2 cellular contexts compared by ENCODE assay signal in the genomic region with DNA sequence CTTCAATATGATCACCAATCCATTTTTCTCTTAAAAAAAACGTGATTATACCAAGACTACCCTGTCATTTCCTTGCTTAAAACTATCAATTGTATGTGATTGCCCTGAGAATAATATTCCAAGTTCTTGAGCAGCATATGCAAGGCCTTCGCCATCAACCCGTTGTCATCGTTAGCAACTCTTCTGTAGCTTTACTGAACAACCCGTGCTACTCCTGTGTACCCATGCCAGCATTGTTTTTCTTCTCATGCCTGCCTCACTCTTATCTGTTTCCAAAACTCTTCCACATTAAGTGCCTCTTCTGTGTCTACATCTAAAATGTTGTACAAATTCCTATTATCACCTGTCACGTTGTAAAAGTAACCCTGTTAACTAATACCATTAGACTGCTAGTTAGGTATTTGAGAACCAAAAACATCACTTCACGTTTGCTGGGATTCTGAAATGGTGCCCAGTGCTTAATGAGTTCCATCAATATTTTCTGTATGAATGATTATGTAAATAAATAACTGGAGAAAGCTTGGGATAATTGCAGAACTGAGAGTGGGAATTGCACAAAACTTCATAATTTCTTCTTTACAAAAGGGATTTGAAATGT.
A peak's percentile ranks its signal among the peaks of the same experiment; 100 is the strongest.
TF ChIP-seq lines count a peak whose summit lies in the region.

No MANE protein-coding gene starts in this region.

TF ChIP-seq in IMR-90, 13 proteins besides CTCF, POLR2A, EP300 and RAD21:
- no peak for TF ChIP-seq SMC3 (IDR thresholded peaks at IDR 0.05; ENCODE audit: low read depth, low read length)
- TF ChIP-seq CEBPB (IDR thresholded peaks at IDR 0.05; ENCODE audit: low read depth, low read length) = no peak
- no peak for TF ChIP-seq MAFK (IDR thresholded peaks at IDR 0.05; ENCODE audit: low read depth, low read length)
- TF ChIP-seq RFX5 (IDR thresholded peaks at IDR 0.05; ENCODE audit: low read depth, low read length) = no peak
- no peak for TF ChIP-seq MXI1 (IDR thresholded peaks at IDR 0.05; ENCODE audit: borderline replicate concordance, low read depth, low read length)
- TF ChIP-seq FOS (IDR thresholded peaks at IDR 0.05; ENCODE audit: low read depth, low read length) = no peak
- TF ChIP-seq BHLHE40 (IDR thresholded peaks at IDR 0.05; ENCODE audit: low read depth, low read length) = no peak
- no peak for TF ChIP-seq MAZ (IDR thresholded peaks at IDR 0.05; ENCODE audit: borderline replicate concordance, low read depth, low read length)
- no peak for TF ChIP-seq CHD1 (IDR thresholded peaks at IDR 0.05; ENCODE audit: low read depth, low read length)
- TF ChIP-seq, protein P1, sequence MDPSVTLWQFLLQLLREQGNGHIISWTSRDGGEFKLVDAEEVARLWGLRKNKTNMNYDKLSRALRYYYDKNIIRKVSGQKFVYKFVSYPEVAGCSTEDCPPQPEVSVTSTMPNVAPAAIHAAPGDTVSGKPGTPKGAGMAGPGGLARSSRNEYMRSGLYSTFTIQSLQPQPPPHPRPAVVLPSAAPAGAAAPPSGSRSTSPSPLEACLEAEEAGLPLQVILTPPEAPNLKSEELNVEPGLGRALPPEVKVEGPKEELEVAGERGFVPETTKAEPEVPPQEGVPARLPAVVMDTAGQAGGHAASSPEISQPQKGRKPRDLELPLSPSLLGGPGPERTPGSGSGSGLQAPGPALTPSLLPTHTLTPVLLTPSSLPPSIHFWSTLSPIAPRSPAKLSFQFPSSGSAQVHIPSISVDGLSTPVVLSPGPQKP (IDR thresholded peaks at IDR 0.05; ENCODE audit: borderline replicate concordance, low read depth, low read length) = no peak
- no peak for TF ChIP-seq RCOR1 (IDR thresholded peaks at IDR 0.05; ENCODE audit: insufficient replicate concordance, low read length)
- TF ChIP-seq NFE2L2 (IDR thresholded peaks at IDR 0.05; ENCODE audit: low read depth, low read length) = no peak
TF ChIP-seq in IMR-90: peak in this region for 0.

TF ChIP-seq in K562, 482 proteins besides CTCF, POLR2A, EP300 and RAD21:
- 0 out of 2 replicates have a peak, but pooled peaks have one; percentile 24 for TF ChIP-seq ILF3 (IDR thresholded peaks at IDR 0.05; ENCODE audit: borderline replicate concordance)
- TF ChIP-seq KDM1A (IDR thresholded peaks at IDR 0.05) = 0 out of 4 replicates have a peak, but pooled peaks of 1 of the 2 experiments have one; percentile 9
- TF ChIP-seq, protein P2, sequence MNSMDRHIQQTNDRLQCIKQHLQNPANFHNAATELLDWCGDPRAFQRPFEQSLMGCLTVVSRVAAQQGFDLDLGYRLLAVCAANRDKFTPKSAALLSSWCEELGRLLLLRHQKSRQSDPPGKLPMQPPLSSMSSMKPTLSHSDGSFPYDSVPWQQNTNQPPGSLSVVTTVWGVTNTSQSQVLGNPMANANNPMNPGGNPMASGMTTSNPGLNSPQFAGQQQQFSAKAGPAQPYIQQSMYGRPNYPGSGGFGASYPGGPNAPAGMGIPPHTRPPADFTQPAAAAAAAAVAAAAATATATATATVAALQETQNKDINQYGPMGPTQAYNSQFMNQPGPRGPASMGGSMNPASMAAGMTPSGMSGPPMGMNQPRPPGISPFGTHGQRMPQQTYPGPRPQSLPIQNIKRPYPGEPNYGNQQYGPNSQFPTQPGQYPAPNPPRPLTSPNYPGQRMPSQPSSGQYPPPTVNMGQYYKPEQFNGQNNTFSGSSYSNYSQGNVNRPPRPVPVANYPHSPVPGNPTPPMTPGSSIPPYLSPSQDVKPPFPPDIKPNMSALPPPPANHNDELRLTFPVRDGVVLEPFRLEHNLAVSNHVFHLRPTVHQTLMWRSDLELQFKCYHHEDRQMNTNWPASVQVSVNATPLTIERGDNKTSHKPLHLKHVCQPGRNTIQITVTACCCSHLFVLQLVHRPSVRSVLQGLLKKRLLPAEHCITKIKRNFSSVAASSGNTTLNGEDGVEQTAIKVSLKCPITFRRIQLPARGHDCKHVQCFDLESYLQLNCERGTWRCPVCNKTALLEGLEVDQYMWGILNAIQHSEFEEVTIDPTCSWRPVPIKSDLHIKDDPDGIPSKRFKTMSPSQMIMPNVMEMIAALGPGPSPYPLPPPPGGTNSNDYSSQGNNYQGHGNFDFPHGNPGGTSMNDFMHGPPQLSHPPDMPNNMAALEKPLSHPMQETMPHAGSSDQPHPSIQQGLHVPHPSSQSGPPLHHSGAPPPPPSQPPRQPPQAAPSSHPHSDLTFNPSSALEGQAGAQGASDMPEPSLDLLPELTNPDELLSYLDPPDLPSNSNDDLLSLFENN (IDR thresholded peaks at IDR 0.05; ENCODE audit: low read depth in 2 of 2, low read length in 2 of 2) = no peak
- TF ChIP-seq, protein P3, sequence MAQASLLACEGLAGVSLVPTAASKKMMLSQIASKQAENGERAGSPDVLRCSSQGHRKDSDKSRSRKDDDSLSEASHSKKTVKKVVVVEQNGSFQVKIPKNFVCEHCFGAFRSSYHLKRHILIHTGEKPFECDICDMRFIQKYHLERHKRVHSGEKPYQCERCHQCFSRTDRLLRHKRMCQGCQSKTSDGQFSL (CRISPR knock-in tag; IDR thresholded peaks at IDR 0.05) = no peak
- TF ChIP-seq, protein P3 (tag; IDR thresholded peaks at IDR 0.05) = 0 out of 4 replicates have a peak, but pooled peaks of 1 of the 2 experiments have one; percentile 11
- TF ChIP-seq, protein P4, sequence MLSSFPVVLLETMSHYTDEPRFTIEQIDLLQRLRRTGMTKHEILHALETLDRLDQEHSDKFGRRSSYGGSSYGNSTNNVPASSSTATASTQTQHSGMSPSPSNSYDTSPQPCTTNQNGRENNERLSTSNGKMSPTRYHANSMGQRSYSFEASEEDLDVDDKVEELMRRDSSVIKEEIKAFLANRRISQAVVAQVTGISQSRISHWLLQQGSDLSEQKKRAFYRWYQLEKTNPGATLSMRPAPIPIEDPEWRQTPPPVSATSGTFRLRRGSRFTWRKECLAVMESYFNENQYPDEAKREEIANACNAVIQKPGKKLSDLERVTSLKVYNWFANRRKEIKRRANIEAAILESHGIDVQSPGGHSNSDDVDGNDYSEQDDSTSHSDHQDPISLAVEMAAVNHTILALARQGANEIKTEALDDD (IDR thresholded peaks at IDR 0.05) = peak; percentile 86
TF ChIP-seq in K562: peak in this region for 4.
